Comparison of ENCODE assay signal across 1 cellular context in genomic region chr4:36325499-36325898, GRCh38.
TF ChIP-seq lines count a peak whose summit lies in the region.

No MANE protein-coding gene starts in this region.

TF ChIP-seq in GM12878, 131 proteins besides CTCF, POLR2A, EP300 and RAD21 (continued from another document):
- TF ChIP-seq MLLT1 (IDR thresholded peaks at IDR 0.05) = peak; percentile 21
- no peak for TF ChIP-seq POLR2AphosphoS2 (IDR thresholded peaks at IDR 0.05; ENCODE audit: low read depth, low read length)
- peak; percentile 58; the same call in 1 of the 2 replicates for TF ChIP-seq POLR2AphosphoS5 (IDR thresholded peaks at IDR 0.05; ENCODE audit: low read length)
- TF ChIP-seq IKZF2 (IDR thresholded peaks at IDR 0.05) = peak; percentile 61 to 66; a peak in 3 of 4 replicates
- 0 out of 2 replicates have a peak, but pooled peaks have one; percentile 22 for TF ChIP-seq FOXM1 (IDR thresholded peaks at IDR 0.05; ENCODE audit: low read depth, low read length)
- 0 out of 2 replicates have a peak, but pooled peaks have one; percentile 17 for TF ChIP-seq IRF4 (IDR thresholded peaks at IDR 0.05; ENCODE audit: low read depth, low read length)
- peak; percentile 45; the same call in 1 of the 2 replicates for TF ChIP-seq IKZF1 (conservative IDR thresholded peaks at IDR 0.05)
- peak; percentile 93 for TF ChIP-seq RELA (IDR thresholded peaks at IDR 0.05; ENCODE audit: borderline replicate concordance, partially characterized antibody)
- peak; percentile 57 for TF ChIP-seq NBN (IDR thresholded peaks at IDR 0.05)
- TF ChIP-seq CEBPB (IDR thresholded peaks at IDR 0.05; ENCODE audit: borderline replicate concordance in 1 of 2, low read depth in 2 of 2, low read length in 2 of 2) = no peak
- TF ChIP-seq SPI1 (IDR thresholded peaks at IDR 0.05; ENCODE audit: borderline replicate concordance, insufficient read depth, low read depth, low read length) = peak; percentile 89
- no peak for TF ChIP-seq SUPT20H (IDR thresholded peaks at IDR 0.05; ENCODE audit: borderline replicate concordance, control insufficient read depth, low read depth, low read length)
- no peak for TF ChIP-seq SMARCA5 (IDR thresholded peaks at IDR 0.05)
- no peak for TF ChIP-seq TBL1XR1 (IDR thresholded peaks at IDR 0.05; ENCODE audit: low read depth, low read length)
- TF ChIP-seq, protein P1, sequence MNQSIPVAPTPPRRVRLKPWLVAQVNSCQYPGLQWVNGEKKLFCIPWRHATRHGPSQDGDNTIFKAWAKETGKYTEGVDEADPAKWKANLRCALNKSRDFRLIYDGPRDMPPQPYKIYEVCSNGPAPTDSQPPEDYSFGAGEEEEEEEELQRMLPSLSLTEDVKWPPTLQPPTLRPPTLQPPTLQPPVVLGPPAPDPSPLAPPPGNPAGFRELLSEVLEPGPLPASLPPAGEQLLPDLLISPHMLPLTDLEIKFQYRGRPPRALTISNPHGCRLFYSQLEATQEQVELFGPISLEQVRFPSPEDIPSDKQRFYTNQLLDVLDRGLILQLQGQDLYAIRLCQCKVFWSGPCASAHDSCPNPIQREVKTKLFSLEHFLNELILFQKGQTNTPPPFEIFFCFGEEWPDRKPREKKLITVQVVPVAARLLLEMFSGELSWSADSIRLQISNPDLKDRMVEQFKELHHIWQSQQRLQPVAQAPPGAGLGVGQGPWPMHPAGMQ (IDR thresholded peaks at IDR 0.05; ENCODE audit: borderline replicate concordance) = no peak
- TF ChIP-seq DPF2 (IDR thresholded peaks at IDR 0.05) = peak; percentile 56; the same call in 1 of the 2 replicates
- no peak for TF ChIP-seq ZNF24 (IDR thresholded peaks at IDR 0.05)
- 0 out of 2 replicates have a peak, but pooled peaks have one; percentile 20 for TF ChIP-seq MTA2 (IDR thresholded peaks at IDR 0.05; ENCODE audit: low read depth)
- no peak for TF ChIP-seq BCL3 (IDR thresholded peaks at IDR 0.05; ENCODE audit: borderline replicate concordance, insufficient read depth, low read depth, low read length, poor library complexity, severe bottlenecking)
- TF ChIP-seq TAF1 (IDR thresholded peaks at IDR 0.05; ENCODE audit: borderline replicate concordance, low read depth, low read length) = no peak
- 0 out of 2 replicates have a peak, but pooled peaks have one; percentile 10 for TF ChIP-seq ATF7 (IDR thresholded peaks at IDR 0.05; ENCODE audit: low read depth)
- TF ChIP-seq KLF5 (IDR thresholded peaks at IDR 0.05; ENCODE audit: partially characterized antibody) = no peak
- TF ChIP-seq, protein P2, sequence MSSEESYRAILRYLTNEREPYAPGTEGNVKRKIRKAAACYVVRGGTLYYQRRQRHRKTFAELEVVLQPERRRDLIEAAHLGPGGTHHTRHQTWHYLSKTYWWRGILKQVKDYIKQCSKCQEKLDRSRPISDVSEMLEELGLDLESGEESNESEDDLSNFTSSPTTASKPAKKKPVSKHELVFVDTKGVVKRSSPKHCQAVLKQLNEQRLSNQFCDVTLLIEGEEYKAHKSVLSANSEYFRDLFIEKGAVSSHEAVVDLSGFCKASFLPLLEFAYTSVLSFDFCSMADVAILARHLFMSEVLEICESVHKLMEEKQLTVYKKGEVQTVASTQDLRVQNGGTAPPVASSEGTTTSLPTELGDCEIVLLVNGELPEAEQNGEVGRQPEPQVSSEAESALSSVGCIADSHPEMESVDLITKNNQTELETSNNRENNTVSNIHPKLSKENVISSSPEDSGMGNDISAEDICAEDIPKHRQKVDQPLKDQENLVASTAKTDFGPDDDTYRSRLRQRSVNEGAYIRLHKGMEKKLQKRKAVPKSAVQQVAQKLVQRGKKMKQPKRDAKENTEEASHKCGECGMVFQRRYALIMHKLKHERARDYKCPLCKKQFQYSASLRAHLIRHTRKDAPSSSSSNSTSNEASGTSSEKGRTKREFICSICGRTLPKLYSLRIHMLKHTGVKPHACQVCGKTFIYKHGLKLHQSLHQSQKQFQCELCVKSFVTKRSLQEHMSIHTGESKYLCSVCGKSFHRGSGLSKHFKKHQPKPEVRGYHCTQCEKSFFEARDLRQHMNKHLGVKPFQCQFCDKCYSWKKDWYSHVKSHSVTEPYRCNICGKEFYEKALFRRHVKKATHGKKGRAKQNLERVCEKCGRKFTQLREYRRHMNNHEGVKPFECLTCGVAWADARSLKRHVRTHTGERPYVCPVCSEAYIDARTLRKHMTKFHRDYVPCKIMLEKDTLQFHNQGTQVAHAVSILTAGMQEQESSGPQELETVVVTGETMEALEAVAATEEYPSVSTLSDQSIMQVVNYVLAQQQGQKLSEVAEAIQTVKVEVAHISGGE (CRISPR knock-in tag; IDR thresholded peaks at IDR 0.05) = no peak
